9 cellular contexts compared by ENCODE assay signal in the genomic region with DNA sequence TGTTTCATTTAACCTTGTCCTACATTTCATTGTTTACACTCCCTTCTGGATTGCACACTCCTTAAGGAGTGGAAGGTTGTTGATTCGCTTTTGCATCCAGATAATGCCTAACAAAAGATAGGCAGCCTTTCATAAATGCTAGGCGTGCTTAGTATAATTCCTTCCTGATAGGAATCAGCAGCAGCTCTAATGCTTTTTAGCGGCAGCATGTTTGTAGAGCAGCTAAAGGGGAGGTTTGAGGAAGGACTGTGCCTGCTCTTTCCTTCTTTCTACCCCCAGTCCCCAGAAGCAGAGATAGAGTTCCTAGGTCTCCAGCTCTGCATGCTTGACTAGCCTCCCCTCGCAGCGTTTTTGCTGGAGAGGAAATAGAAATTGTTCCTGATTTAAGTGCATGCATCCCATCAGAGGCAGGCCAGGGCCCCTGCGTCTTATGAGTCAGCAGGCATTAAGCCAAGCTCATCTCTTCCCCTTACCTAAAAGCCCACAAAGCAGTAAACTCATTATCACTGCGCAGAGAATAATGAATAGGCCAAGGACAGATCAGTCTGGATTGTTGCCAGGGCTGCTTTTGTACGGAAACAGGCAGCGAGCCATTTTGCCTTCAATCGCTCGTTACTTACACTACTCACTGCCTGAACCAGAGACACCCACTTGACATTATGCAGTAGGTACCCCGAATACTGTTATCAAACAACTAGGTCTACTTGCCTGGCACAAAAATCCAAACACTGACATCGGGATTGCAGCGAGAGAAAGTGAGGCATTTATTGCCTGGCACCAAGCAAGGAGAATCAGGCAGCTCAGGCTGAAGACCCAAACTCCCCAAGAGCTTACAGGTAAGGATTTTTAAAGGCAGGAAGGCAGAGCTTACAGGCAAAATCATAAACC. TPM values are rescaled to one million over a fixed set of nuclear protein-coding genes. Genes with fewer than 3 reads are reported as not detected.
DNase-seq lines count a peak whose midpoint lies in the region; ATAC-seq and TF ChIP-seq lines count a peak whose summit lies in the region.
"Had no signal": no experiment of that assay in that cellular context is flagged by ENCODE, and none has a peak within 500 bp of the region (broad histone marks: within the 10 kb centered on the region; RNA-seq: fewer than 3 reads in every experiment).

No MANE protein-coding gene starts in this region.

- H3K27me3 Mint-ChIP-seq in activated T-helper 2 cell treated with anti-CD3 and anti-CD28 coated beads, Interferon-gamma antibody, Interleukin-2, Interleukin-4, amounts not matched to agents 10 μg/mL and 5 μg/mL and 100 μg/mL, durations not matched to agents 14 hours and 24 hours and 36 hours (ENCODE audit: low read depth), result peaks cover 7% of the 10 kb centered on the region

- H3K4me1 Mint-ChIP-seq in activated T-helper 2 cell treated with anti-CD3 and anti-CD28 coated beads, Interferon-gamma antibody, Interleukin-2, Interleukin-4, amounts not matched to agents 10 μg/mL and 5 μg/mL and 100 μg/mL, durations not matched to agents 14 hours and 24 hours and 36 hours (ENCODE audit: low read depth), result peaks cover 13% of the 10 kb centered on the region

- no peak for ATAC-seq in GM21526 (IDR thresholded peaks at IDR 0.05; ENCODE audit: low FRiP score, unreplicated experiment)

- peak overlapping the region; percentile 86 for H3K27ac ChIP-seq in WERI-Rb-1
- H3K27ac ChIP-seq: tibial artery had no signal

- peak overlapping the region; percentile 31 for H3K4me3 ChIP-seq in WERI-Rb-1 (ENCODE audit: low read depth, low read length)
- H3K4me3 ChIP-seq: tibial artery had no signal

- no peak overlapping the region for H3K27ac Mint-ChIP-seq in activated T-helper 2 cell treated with anti-CD3 and anti-CD28 coated beads, Interferon-gamma antibody, Interleukin-2, Interleukin-4, amounts not matched to agents 10 μg/mL and 5 μg/mL and 100 μg/mL, durations not matched to agents 14 hours and 24 hours and 36 hours

- H3K9me3 Mint-ChIP-seq in activated T-helper 2 cell treated with anti-CD3 and anti-CD28 coated beads, Interferon-gamma antibody, Interleukin-2, Interleukin-4, amounts not matched to agents 10 μg/mL and 5 μg/mL and 100 μg/mL, durations not matched to agents 14 hours and 24 hours and 36 hours, result no peaks in the 10 kb centered on the region

- in situ Hi-C loops in G401 (cut with HindIII; ENCODE audit: low sequenced_read_pairs), result no loop called here

- peaks cover 9% of the 10 kb centered on the region for H3K9me3 ChIP-seq in WERI-Rb-1 (ENCODE audit: severe bottlenecking)
- H3K9me3 ChIP-seq: tibial artery had no signal

- H3K36me3 Mint-ChIP-seq in activated T-helper 2 cell treated with anti-CD3 and anti-CD28 coated beads, Interferon-gamma antibody, Interleukin-2, Interleukin-4, amounts not matched to agents 10 μg/mL and 5 μg/mL and 100 μg/mL, durations not matched to agents 14 hours and 24 hours and 36 hours (ENCODE audit: low read depth), result no peaks in the 10 kb centered on the region

- H3K4me3 Mint-ChIP-seq in activated T-helper 2 cell treated with anti-CD3 and anti-CD28 coated beads, Interferon-gamma antibody, Interleukin-2, Interleukin-4, amounts not matched to agents 10 μg/mL and 5 μg/mL and 100 μg/mL, durations not matched to agents 14 hours and 24 hours and 36 hours (ENCODE audit: low read depth), result no peak overlapping the region

- no peaks in the 10 kb centered on the region for H3K36me3 ChIP-seq in WERI-Rb-1
- H3K36me3 ChIP-seq: tibial artery had no signal

- no peaks in the 10 kb centered on the region for H3K27me3 ChIP-seq in WERI-Rb-1 (ENCODE audit: insufficient read depth, low read depth, severe bottlenecking)
- H3K27me3 ChIP-seq: tibial artery had no signal

- TF ChIP-seq CTCF in WERI-Rb-1 (IDR thresholded peaks at IDR 0.05; ENCODE audit: low read depth, low read length), result no peak

- intact Hi-C loops in activated T-helper 2 cell treated with anti-CD3 and anti-CD28 coated beads, Interferon-gamma antibody, Interleukin-2, Interleukin-4, amounts not matched to agents 10 μg/mL and 5 μg/mL and 100 μg/mL, durations not matched to agents 14 hours and 24 hours and 36 hours (cut with micrococcal nuclease), result no loop called here

- peak; percentile 62 for DNase-seq in G401 (ENCODE audit: low spot score)
- peak; percentile 83 for DNase-seq in NCI-H2081 treated with DMSO at 0.1 percent for 48 hours (lab: John Stamatoyannopoulos, UW)
- peak; percentile 82 for DNase-seq in WERI-Rb-1
- peak; percentile 93 for DNase-seq in kidney tubule cell (ENCODE audit: low spot score)
- no peak for DNase-seq in foreskin melanocyte
- DNase-seq in activated T-helper 2 cell treated with anti-CD3 and anti-CD28 coated beads, Interferon-gamma antibody, Interleukin-2, Interleukin-4, amounts not matched to agents 10 μg/mL and 5 μg/mL and 100 μg/mL, durations not matched to agents 14 hours and 24 hours and 36 hours (ENCODE audit: low spot score), result no peak
- DNase-seq in stimulated activated CD8-positive, alpha-beta memory T cell treated with anti-CD3 and anti-CD28 coated beads, Interleukin-4, amount 100 ng/mL, for 48 hours, result no peak

RNA-seq across cellular contexts. Expression of a gene that starts 14.1 kb away (rescaled TPM):
- not detected in 2 replicates for total RNA-seq in G401 (2014; rRNA removed; shearing (Covaris generic))
- not detected in 2 replicates for total RNA-seq in activated T-helper 2 cell treated with anti-CD3 and anti-CD28 coated beads, Interferon-gamma antibody, Interleukin-2, Interleukin-4, amounts not matched to agents 10 μg/mL and 5 μg/mL and 100 μg/mL, durations not matched to agents 14 hours and 24 hours and 36 hours

RNA-seq across cellular contexts. Expression of a gene that starts 42.9 kb away (rescaled TPM):
- 8.7 and 9.1 TPM in 2 replicates for total RNA-seq in G401 (2014; rRNA removed; shearing (Covaris generic))
- total RNA-seq in activated T-helper 2 cell treated with anti-CD3 and anti-CD28 coated beads, Interferon-gamma antibody, Interleukin-2, Interleukin-4, amounts not matched to agents 10 μg/mL and 5 μg/mL and 100 μg/mL, durations not matched to agents 14 hours and 24 hours and 36 hours, result 4.3 and 4.6 TPM in 2 replicates

Comparison
In these comparisons a context has a peak if more than half of its experiments do, and no peak if none do; other contexts are left out.
1. DNase-seq: peak in G401 (single experiment), NCI-H2081 treated with DMSO at 0.1 percent for 48 hours (single experiment), WERI-Rb-1 (single experiment) and kidney tubule cell (single experiment); none in foreskin melanocyte (single experiment), activated T-helper 2 cell treated with anti-CD3 and anti-CD28 coated beads, Interferon-gamma antibody, Interleukin-2, Interleukin-4, amounts not matched to agents 10 μg/mL and 5 μg/mL and 100 μg/mL, durations not matched to agents 14 hours and 24 hours and 36 hours (single experiment) and stimulated activated CD8-positive, alpha-beta memory T cell treated with anti-CD3 and anti-CD28 coated beads, Interleukin-4, amount 100 ng/mL, for 48 hours (single experiment).